ENCODE assay signal across 1 cellular context in genomic region chr3:125140817-125141595, GRCh38.
A peak's percentile ranks its signal among the peaks of the same experiment; 100 is the strongest.
TF ChIP-seq lines count a peak whose summit lies in the region.

No MANE protein-coding gene starts in this region.

TF ChIP-seq in GM12878, 131 proteins besides CTCF, POLR2A, EP300 and RAD21 (continued from another document):
- no peak; the same call in 1 of the 2 replicates for TF ChIP-seq NKRF (conservative IDR thresholded peaks at IDR 0.05)
- peak; percentile 30 for TF ChIP-seq KLF5 (IDR thresholded peaks at IDR 0.05; ENCODE audit: partially characterized antibody)
- TF ChIP-seq KDM1A (IDR thresholded peaks at IDR 0.05; ENCODE audit: borderline replicate concordance) = no peak
- no peak for TF ChIP-seq ELK1 (IDR thresholded peaks at IDR 0.05; ENCODE audit: low read depth, low read length)
- TF ChIP-seq TCF3 (IDR thresholded peaks at IDR 0.05; ENCODE audit: borderline replicate concordance, insufficient read depth, low read depth, low read length) = peak; percentile 32; the same call in 1 of the 2 replicates
- no peak for TF ChIP-seq RCOR1 (conservative IDR thresholded peaks at IDR 0.05; ENCODE audit: low read depth, low read length)
- TF ChIP-seq BCLAF1 (IDR thresholded peaks at IDR 0.05) = no peak
- peak; percentile 78; the same call in 1 of the 2 replicates for TF ChIP-seq CHD4 (IDR thresholded peaks at IDR 0.05)
- peak; percentile 60 for TF ChIP-seq SPI1 (IDR thresholded peaks at IDR 0.05; ENCODE audit: borderline replicate concordance, insufficient read depth, low read depth, low read length)
- TF ChIP-seq MEF2A (IDR thresholded peaks at IDR 0.05; ENCODE audit: insufficient read depth, low read depth, low read length) = 0 out of 2 replicates have a peak, but pooled peaks have one; percentile 55
- no peak for TF ChIP-seq E2F4 (IDR thresholded peaks at IDR 0.05; ENCODE audit: low read depth, low read length)
- TF ChIP-seq ESRRA (IDR thresholded peaks at IDR 0.05; ENCODE audit: low read length) = no peak
- TF ChIP-seq SRF (IDR thresholded peaks at IDR 0.05; ENCODE audit: low read depth in 2 of 2, low read length in 2 of 2) = no peak
- no peak for TF ChIP-seq BACH1 (IDR thresholded peaks at IDR 0.05; ENCODE audit: borderline replicate concordance)
- no peak for TF ChIP-seq CBX3 (IDR thresholded peaks at IDR 0.05; ENCODE audit: borderline replicate concordance, low read depth)
- TF ChIP-seq ZNF687 (IDR thresholded peaks at IDR 0.05) = no peak
- no peak for TF ChIP-seq TARDBP (IDR thresholded peaks at IDR 0.05; ENCODE audit: borderline replicate concordance)
- no peak for TF ChIP-seq CEBPB (IDR thresholded peaks at IDR 0.05; ENCODE audit: borderline replicate concordance in 1 of 2, low read depth in 2 of 2, low read length in 2 of 2)
- TF ChIP-seq ZNF217 (IDR thresholded peaks at IDR 0.05) = no peak
- TF ChIP-seq WRNIP1 (IDR thresholded peaks at IDR 0.05; ENCODE audit: borderline replicate concordance, low read depth, low read length) = no peak
- TF ChIP-seq EED (IDR thresholded peaks at IDR 0.05; ENCODE audit: low read depth) = no peak
- TF ChIP-seq TCF12 (IDR thresholded peaks at IDR 0.05; ENCODE audit: low read depth, low read length) = peak; percentile 81
- TF ChIP-seq RBBP5 (conservative IDR thresholded peaks at IDR 0.05) = no peak
- no peak for TF ChIP-seq TBL1XR1 (IDR thresholded peaks at IDR 0.05; ENCODE audit: low read depth, low read length)
- TF ChIP-seq ZNF384 (IDR thresholded peaks at IDR 0.05; ENCODE audit: borderline replicate concordance, low read depth, low read length) = no peak
- peak; percentile 12; the same call in 1 of the 2 replicates for TF ChIP-seq LARP7 (IDR thresholded peaks at IDR 0.05)
- peak; percentile 8 for TF ChIP-seq SP1 (IDR thresholded peaks at IDR 0.05; ENCODE audit: low read depth, low read length)
- TF ChIP-seq BCL11A (IDR thresholded peaks at IDR 0.05; ENCODE audit: low read depth, low read length) = 0 out of 2 replicates have a peak, but pooled peaks have one; percentile 12
- no peak for TF ChIP-seq NR2F1 (conservative IDR thresholded peaks at IDR 0.05)
- no peak for TF ChIP-seq TAF1 (IDR thresholded peaks at IDR 0.05; ENCODE audit: borderline replicate concordance, low read depth, low read length)
